Comparison of ENCODE assay signal across 37 cellular contexts in genomic region chr6:7334685-7335084, GRCh38. TPM values are rescaled to one million over a fixed set of nuclear protein-coding genes. Genes with fewer than 3 reads are reported as not detected.
"Had no signal": no experiment of that assay in that cellular context is flagged by ENCODE, and none has a peak within 500 bp of the region (broad histone marks: within the 10 kb centered on the region; RNA-seq: fewer than 3 reads in every experiment).

No MANE protein-coding gene starts in this region.

- H3K4me3 ChIP-seq: MG63 had no signal

- DNase-seq: Karpas-422, Kasumi-1, MG63, MM.1S, MV-4-11, NCI-H1048, NCI-H1092, NCI-H1092 treated with DMSO at 0.1 percent for 48 hours, NCI-H1105, NCI-H1105 treated with DMSO at 0.1 percent for 48 hours, NCI-H1417, NCI-H1417 treated with DMSO at 0.1 percent for 48 hours, NCI-H1436, NCI-H1436 treated with DMSO at 0.1 percent for 48 hours, NCI-H146, NCI-H1694, NCI-H1694 treated with DMSO at 0.1 percent for 48 hours, NCI-H187, NCI-H187 treated with DMSO at 0.1 percent for 48 hours, NCI-H1930, NCI-H2029, NCI-H2029 treated with DMSO at 0.1 percent for 48 hours, NCI-H2081, NCI-H2081 treated with DMSO at 0.1 percent for 48 hours, NCI-H2107, NCI-H2171, NCI-H2171 treated with DMSO at 0.1 percent for 48 hours, NCI-H2227 treated with DMSO at 0.1 percent for 48 hours, NCI-H226, NCI-H345, NCI-H446, NCI-H446 treated with DMSO at 0.1 percent for 48 hours, NCI-H510A, NCI-H510A treated with DMSO at 0.1 percent for 48 hours had no signal

- H3K9me3 ChIP-seq: MG63 had no signal

- H3K36me3 ChIP-seq: MG63 had no signal

- H3K27me3 ChIP-seq: MG63 had no signal

RNA-seq across cellular contexts. Expression of gene CAGE1, which starts 54.9 kb away (rescaled TPM):
- total RNA-seq: LHCN-M2, M059J, NCI-H460 had no signal
